Comparison of ENCODE assay signal across 17 cellular contexts in the genomic region with DNA sequence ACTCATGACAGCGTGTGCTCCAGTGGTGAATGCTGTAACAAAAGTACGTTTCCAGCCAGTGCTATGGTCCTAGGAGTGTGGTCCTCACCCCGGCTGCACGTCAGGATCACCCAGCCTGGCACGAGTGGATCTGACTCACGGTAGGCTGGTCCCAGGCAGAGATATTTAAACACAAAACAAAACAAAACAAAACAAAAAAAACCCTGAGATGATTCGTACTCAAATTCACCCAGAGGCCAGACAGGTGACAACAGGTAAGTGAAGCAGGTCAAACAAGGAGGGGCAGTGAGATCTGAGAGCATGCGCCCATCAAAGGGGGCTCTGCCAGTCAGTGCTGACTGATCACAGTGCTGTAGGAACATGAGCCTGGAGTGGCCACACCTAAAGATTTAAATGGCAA.
"Had no signal": no experiment of that assay in that cellular context is flagged by ENCODE, and none has a peak within 500 bp of the region (broad histone marks: within the 10 kb centered on the region; RNA-seq: fewer than 3 reads in every experiment).

No MANE protein-coding gene starts in this region.

- H3K9me3 ChIP-seq: mucosa of descending colon, neutrophil had no signal

- H3K27me3 ChIP-seq: neutrophil had no signal

- H3K27me3 Mint-ChIP-seq: activated CD8-positive, alpha-beta T cell treated with anti-CD3 and anti-CD28 coated beads for 36 hours; activated naive CD8-positive, alpha-beta T cell treated with anti-CD3 and anti-CD28 coated beads, Interleukin-2, amount 50 U/mL, for 24 hours; naive thymus-derived CD8-positive, alpha-beta T cell; progenitor cell of endocrine pancreas; stimulated activated naive B cell treated with anti-CD40 and anti-IgM and Interleukin-4, amounts not matched to agents 10 μg/mL and 1 μg/mL and 100 μg/mL, for 72 hours had no signal

- H3K9me3 Mint-ChIP-seq: activated CD8-positive, alpha-beta T cell treated with anti-CD3 and anti-CD28 coated beads for 36 hours; activated naive CD8-positive, alpha-beta T cell treated with anti-CD3 and anti-CD28 coated beads, Interleukin-2, amount 50 U/mL, for 24 hours; stimulated activated naive B cell treated with anti-CD40 and anti-IgM and Interleukin-4, amounts not matched to agents 10 μg/mL and 1 μg/mL and 100 μg/mL, for 72 hours had no signal

- H3K4me3 Mint-ChIP-seq: activated CD8-positive, alpha-beta T cell treated with anti-CD3 and anti-CD28 coated beads for 36 hours; activated naive CD8-positive, alpha-beta T cell treated with anti-CD3 and anti-CD28 coated beads, Interleukin-2, amount 50 U/mL, for 24 hours; naive thymus-derived CD8-positive, alpha-beta T cell; stimulated activated naive B cell treated with anti-CD40 and anti-IgM and Interleukin-4, amounts not matched to agents 10 μg/mL and 1 μg/mL and 100 μg/mL, for 72 hours had no signal

- H3K36me3 ChIP-seq: neutrophil had no signal

- H3K4me1 Mint-ChIP-seq: activated naive CD8-positive, alpha-beta T cell treated with anti-CD3 and anti-CD28 coated beads, Interleukin-2, amount 50 U/mL, for 24 hours; naive thymus-derived CD8-positive, alpha-beta T cell; stimulated activated naive B cell treated with anti-CD40 and anti-IgM and Interleukin-4, amounts not matched to agents 10 μg/mL and 1 μg/mL and 100 μg/mL, for 72 hours had no signal

- ATAC-seq: activated CD8-positive, alpha-beta T cell treated with anti-CD3 and anti-CD28 coated beads for 36 hours; activated naive CD8-positive, alpha-beta T cell treated with anti-CD3 and anti-CD28 coated beads, Interleukin-2, amount 50 U/mL, for 24 hours; left lobe of liver; mucosa of descending colon; naive thymus-derived CD8-positive, alpha-beta T cell; right cardiac atrium; stimulated activated naive B cell treated with anti-CD40 and anti-IgM and Interleukin-4, amounts not matched to agents 10 μg/mL and 1 μg/mL and 100 μg/mL, for 72 hours had no signal

- H3K4me3 ChIP-seq: coronary artery, mucosa of descending colon, smooth muscle cell had no signal

- H3K27ac Mint-ChIP-seq: activated CD8-positive, alpha-beta T cell treated with anti-CD3 and anti-CD28 coated beads for 36 hours; activated naive CD8-positive, alpha-beta T cell treated with anti-CD3 and anti-CD28 coated beads, Interleukin-2, amount 50 U/mL, for 24 hours; progenitor cell of endocrine pancreas; stimulated activated naive B cell treated with anti-CD40 and anti-IgM and Interleukin-4, amounts not matched to agents 10 μg/mL and 1 μg/mL and 100 μg/mL, for 72 hours had no signal

- H3K27ac ChIP-seq: coronary artery, neutrophil had no signal

- DNase-seq: activated CD8-positive, alpha-beta memory T cell treated with anti-CD3 and anti-CD28 coated beads, Interleukin-2, amount 50 U/mL, for 4 hours; activated CD8-positive, alpha-beta T cell treated with anti-CD3 and anti-CD28 coated beads for 36 hours; activated naive CD4-positive, alpha-beta T cell; activated naive CD8-positive, alpha-beta T cell treated with anti-CD3 and anti-CD28 coated beads, Interleukin-2, amount 50 U/mL, for 24 hours; central memory CD4-positive, alpha-beta T cell; effector CD8-positive, alpha-beta T cell; mucosa of descending colon; naive thymus-derived CD8-positive, alpha-beta T cell; right cardiac atrium; stimulated activated naive B cell treated with anti-CD40 and anti-IgM and Interleukin-4, amounts not matched to agents 10 μg/mL and 1 μg/mL and 100 μg/mL, for 72 hours; SW 1271; trophoblast cell had no signal
